35 cellular contexts compared by ENCODE assay signal in the genomic region with DNA sequence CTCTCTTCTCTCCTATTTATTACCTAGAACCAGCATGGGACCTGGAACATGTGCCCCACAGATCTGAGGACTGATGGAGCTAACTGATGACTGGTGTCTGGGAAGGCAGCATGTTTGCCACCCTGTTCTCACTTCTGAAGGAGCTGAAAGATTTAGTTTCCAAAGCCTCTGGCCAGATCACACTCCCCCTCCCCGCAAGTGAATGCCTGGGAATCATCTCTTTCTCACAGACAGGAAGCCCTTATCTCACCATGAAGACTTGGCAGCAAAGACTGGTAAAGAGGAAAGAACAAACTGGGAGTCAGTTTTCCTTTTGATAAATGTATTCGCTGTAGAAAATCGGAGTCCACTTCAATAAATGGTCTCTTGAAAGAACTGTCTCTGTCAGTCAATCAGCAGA. TPM values are rescaled to one million over a fixed set of nuclear protein-coding genes. Genes with fewer than 3 reads are reported as not detected.
DNase-seq lines count a peak whose midpoint lies in the region; ATAC-seq and TF ChIP-seq lines count a peak whose summit lies in the region.
"Had no signal": no experiment of that assay in that cellular context is flagged by ENCODE, and none has a peak within 500 bp of the region (broad histone marks: within the 10 kb centered on the region; RNA-seq: fewer than 3 reads in every experiment).

No MANE protein-coding gene starts in this region.

- H3K27me3 Mint-ChIP-seq in endodermal cell (ENCODE audit: insufficient read depth) = peaks cover 5% of the 10 kb centered on the region
- no peaks in the 10 kb centered on the region for H3K27me3 Mint-ChIP-seq in nephron progenitor cell (ENCODE audit: low read depth, poor library complexity)
- H3K27me3 Mint-ChIP-seq: stimulated activated naive CD8-positive, alpha-beta T cell treated with anti-CD3 and anti-CD28 coated beads, Interleukin-15, amount 100 ng/mL, for 72 hours had no signal

- H3K4me1 Mint-ChIP-seq in endodermal cell (peaks cover 20% of the 10 kb centered on the region), nephron progenitor cell (peaks cover 5% of the 10 kb centered on the region)
- H3K4me1 Mint-ChIP-seq: activated B cell treated with CpG ODN at 0.5 μM for 24 hours; activated CD4-positive, alpha-beta T cell treated with anti-CD3 and anti-CD28 coated beads, Interleukin-2, amount 10 ng/mL, durations not matched to agents 7 days and 5 days; memory B cell; stimulated activated naive CD8-positive, alpha-beta T cell treated with anti-CD3 and anti-CD28 coated beads, Interleukin-15, amount 100 ng/mL, for 72 hours had no signal

- H3K9ac ChIP-seq in endodermal cell (ENCODE audit: extremely low read depth, low read length, poor library complexity, severe bottlenecking) = no peak overlapping the region

- H3K4me3 ChIP-seq in endodermal cell (ENCODE audit: low read length) = no peak overlapping the region
- H3K4me3 ChIP-seq: esophagus squamous epithelium, gastrocnemius medialis, Peyer's patch, right lobe of liver, tibial artery had no signal

- H3K27ac ChIP-seq in endodermal cell (ENCODE audit: low read depth, low read length) = no peak overlapping the region
- H3K27ac ChIP-seq: esophagus squamous epithelium, gastrocnemius medialis, Peyer's patch, right lobe of liver, tibial artery had no signal

- H3K9me3 ChIP-seq in endodermal cell (ENCODE audit: control insufficient read depth, low read length) = no peaks in the 10 kb centered on the region
- H3K9me3 ChIP-seq: esophagus squamous epithelium, gastrocnemius medialis, Peyer's patch, right lobe of liver, tibial artery had no signal

- no peak overlapping the region for H3K4me3 Mint-ChIP-seq in endodermal cell
- H3K4me3 Mint-ChIP-seq in nephron progenitor cell = no peak overlapping the region
- H3K4me3 Mint-ChIP-seq: activated B cell treated with CpG ODN at 0.5 μM for 24 hours; activated CD4-positive, alpha-beta T cell treated with anti-CD3 and anti-CD28 coated beads, Interleukin-2, amount 10 ng/mL, durations not matched to agents 7 days and 5 days; H9; memory B cell; stimulated activated naive CD8-positive, alpha-beta T cell treated with anti-CD3 and anti-CD28 coated beads, Interleukin-15, amount 100 ng/mL, for 72 hours had no signal

- no peak for TF ChIP-seq CTCF in endodermal cell (conservative IDR thresholded peaks at IDR 0.05)
- TF ChIP-seq CTCF in nephron progenitor cell (IDR thresholded peaks at IDR 0.05) = no peak

- H3K36me3 Mint-ChIP-seq in endodermal cell (ENCODE audit: low read depth) (no peaks in the 10 kb centered on the region), nephron progenitor cell (ENCODE audit: low read depth) (no peaks in the 10 kb centered on the region)
- H3K36me3 Mint-ChIP-seq: activated naive CD4-positive, alpha-beta T cell treated with anti-CD3 and anti-CD28 coated beads, Interleukin-2, amount 50 U/mL, for 72 hours; memory B cell had no signal

- peak; percentile 22 for DNase-seq in Daoy (ENCODE audit: low read depth)
- DNase-seq in RPMI7951 (ENCODE audit: low read depth) = peak; percentile 3
- DNase-seq in endodermal cell = peak; percentile 76
- no peak for DNase-seq in nephron progenitor cell
- no peak for DNase-seq in middle frontal gyrus (ENCODE audit: extremely low spot score, low spot score)
- DNase-seq: activated B cell treated with CpG ODN at 0.5 μM for 24 hours; activated CD4-positive, alpha-beta T cell treated with anti-CD3 and anti-CD28 coated beads, Interleukin-2, amount 10 ng/mL, durations not matched to agents 7 days and 5 days; activated effector memory CD4-positive, alpha-beta T cell treated with Interleukin-2 at 50 U/mL for 16 hours; activated T-cell treated with anti-CD3 and anti-CD28 coated beads, Interleukin-2, amount 50 U/mL, for 1 hour; anterior cingulate cortex; C1 segment of cervical spinal cord; central memory CD4-positive, alpha-beta T cell; dermis blood vessel endothelial cell; DMS153; esophagus squamous epithelium; gastrocnemius medialis; H9; KG1; left colon; NCI-H1105 treated with DMSO at 0.1 percent for 48 hours; NCI-H1930; Peyer's patch; posterior cingulate gyrus; right lobe of liver; SIG-M5; stimulated activated CD8-positive, alpha-beta memory T cell treated with anti-CD3 and anti-CD28 coated beads, Interleukin-4, amount 100 ng/mL, for 48 hours; stimulated activated naive CD8-positive, alpha-beta T cell treated with anti-CD3 and anti-CD28 coated beads, Interleukin-15, amount 100 ng/mL, for 72 hours; T1000; tibial artery had no signal

- H3K27ac Mint-ChIP-seq in endodermal cell (no peak overlapping the region), nephron progenitor cell (peak overlapping the region; percentile 1)
- H3K27ac Mint-ChIP-seq: activated B cell treated with CpG ODN at 0.5 μM for 24 hours; activated CD4-positive, alpha-beta T cell treated with anti-CD3 and anti-CD28 coated beads, Interleukin-2, amount 10 ng/mL, durations not matched to agents 7 days and 5 days; activated naive CD4-positive, alpha-beta T cell treated with anti-CD3 and anti-CD28 coated beads, Interleukin-2, amount 50 U/mL, for 72 hours; memory B cell had no signal

- no peaks in the 10 kb centered on the region for H3K4me1 ChIP-seq in endodermal cell (ENCODE audit: control insufficient read depth, insufficient read depth, low read length)
- H3K4me1 ChIP-seq: esophagus squamous epithelium, gastrocnemius medialis, Peyer's patch, right lobe of liver, tibial artery had no signal

- no peaks in the 10 kb centered on the region for H3K27me3 ChIP-seq in endodermal cell (ENCODE audit: control insufficient read depth, insufficient read depth, low read length, poor library complexity, severe bottlenecking)
- H3K27me3 ChIP-seq: gastrocnemius medialis, Peyer's patch, right lobe of liver, tibial artery had no signal

- 89% methylated on average over 2 of the region's 3 CpGs; no CpG with 5 or more reads in 1 of the 2 experiments for WGBS in endodermal cell (ENCODE audit: insufficient coverage in 1 of 2, insufficient read length in 1 of 2), 2 experiments

- ATAC-seq in HG03520 (IDR thresholded peaks at IDR 0.05; ENCODE audit: unreplicated experiment) = no peak
- no peak for ATAC-seq in GM18907 (IDR thresholded peaks at IDR 0.05; ENCODE audit: unreplicated experiment)
- ATAC-seq: activated naive CD4-positive, alpha-beta T cell treated with anti-CD3 and anti-CD28 coated beads, Interleukin-2, amount 50 U/mL, for 72 hours; gastrocnemius medialis; left colon; right lobe of liver; stimulated activated naive CD8-positive, alpha-beta T cell treated with anti-CD3 and anti-CD28 coated beads, Interleukin-15, amount 100 ng/mL, for 72 hours had no signal

- no peaks in the 10 kb centered on the region for H3K9me3 Mint-ChIP-seq in endodermal cell
- no peaks in the 10 kb centered on the region for H3K9me3 Mint-ChIP-seq in nephron progenitor cell
- H3K9me3 Mint-ChIP-seq: activated B cell treated with CpG ODN at 0.5 μM for 24 hours; activated CD4-positive, alpha-beta T cell treated with anti-CD3 and anti-CD28 coated beads, Interleukin-2, amount 10 ng/mL, durations not matched to agents 7 days and 5 days; activated naive CD4-positive, alpha-beta T cell treated with anti-CD3 and anti-CD28 coated beads, Interleukin-2, amount 50 U/mL, for 72 hours; H9; memory B cell; stimulated activated naive CD8-positive, alpha-beta T cell treated with anti-CD3 and anti-CD28 coated beads, Interleukin-15, amount 100 ng/mL, for 72 hours had no signal

- no peaks in the 10 kb centered on the region for H3K36me3 ChIP-seq in endodermal cell (ENCODE audit: control insufficient read depth, insufficient read depth, low read length)
- H3K36me3 ChIP-seq: esophagus squamous epithelium, gastrocnemius medialis, Peyer's patch, right lobe of liver, tibial artery had no signal

RNA-seq across cellular contexts. Expression of gene PCYT1B, which starts 21.0 kb away (rescaled TPM):
- total RNA-seq in Daoy (2014; rRNA removed; shearing (Covaris generic)) = 6.4 and 10.3 TPM in 2 replicates
- total RNA-seq in RPMI7951 (2014; rRNA removed; shearing (Covaris generic)) = 0.39 and 0.84 TPM in 2 replicates
- total RNA-seq in endodermal cell = 10 to 100 TPM; 11.3 to 16.0 TPM
- polyA plus RNA-seq in endodermal cell (2013, experiment 1 of 2) = 10.9 TPM
- 12.3 TPM for polyA plus RNA-seq in endodermal cell (2013, experiment 2 of 2)
- total RNA-seq: activated B cell treated with CpG ODN at 0.5 μM for 24 hours; activated CD4-positive, alpha-beta T cell treated with anti-CD3 and anti-CD28 coated beads, Interleukin-2, amount 10 ng/mL, durations not matched to agents 7 days and 5 days; G401; MCF 10A; Peyer's patch had no signal

RNA-seq across cellular contexts. Expression of gene POLA1, which starts 25.6 kb away (rescaled TPM):
- 17.3 and 19.9 TPM in 2 replicates for total RNA-seq in Daoy (2014; rRNA removed; shearing (Covaris generic))
- 26.2 and 28.6 TPM in 2 replicates for total RNA-seq in RPMI7951 (2014; rRNA removed; shearing (Covaris generic))
- total RNA-seq in endodermal cell = 10 to 100 TPM; 24.4 to 53.6 TPM
- polyA plus RNA-seq in endodermal cell (2013, experiment 1 of 2) = 17.1 TPM
- polyA plus RNA-seq in endodermal cell (2013, experiment 2 of 2) = 18.3 TPM

Comparison
In these comparisons a context has a peak if more than half of its experiments do, and no peak if none do; other contexts are left out.
1. DNase-seq: peak in Daoy (single experiment), RPMI7951 (single experiment) and endodermal cell (single experiment); none in nephron progenitor cell (single experiment) and middle frontal gyrus (single experiment).